16 cellular contexts compared by ENCODE assay signal in genomic region chr1:156744344-156744743, GRCh38. TPM values are rescaled to one million over a fixed set of nuclear protein-coding genes. Genes with fewer than 3 reads are reported as not detected.
DNase-seq lines count a peak whose midpoint lies in the region; ATAC-seq and TF ChIP-seq lines count a peak whose summit lies in the region.
"Had no signal": no experiment of that assay in that cellular context is flagged by ENCODE, and none has a peak within 500 bp of the region (broad histone marks: within the 10 kb centered on the region; RNA-seq: fewer than 3 reads in every experiment).

No MANE protein-coding gene starts in this region.

- H3K27me3 ChIP-seq in left ventricle myocardium inferior (ENCODE audit: low read depth) = no peaks in the 10 kb centered on the region
- H3K27me3 ChIP-seq in right cardiac atrium (ENCODE audit: control insufficient read depth, insufficient read depth) = no peaks in the 10 kb centered on the region
- H3K27me3 ChIP-seq: Peyer's patch, vagina had no signal

- H3K9me3 Mint-ChIP-seq in activated naive CD8-positive, alpha-beta T cell treated with anti-CD3 and anti-CD28 coated beads, Interleukin-2, amount 10 ng/mL, durations not matched to agents 7 days and 5 days = no peaks in the 10 kb centered on the region
- H3K9me3 Mint-ChIP-seq in natural killer cell = no peaks in the 10 kb centered on the region
- H3K9me3 Mint-ChIP-seq: activated naive CD4-positive, alpha-beta T cell treated with anti-CD3 and anti-CD28 coated beads, Interleukin-2, amount 50 U/mL, for 24 hours had no signal

- H3K4me3 ChIP-seq in left ventricle myocardium inferior = no peak overlapping the region
- H3K4me3 ChIP-seq in right cardiac atrium (ENCODE audit: low read length) = no peak overlapping the region
- no peak overlapping the region for H3K4me3 ChIP-seq in foreskin fibroblast (ENCODE audit: low read depth in 1 of 2, low read length in 2 of 2)
- H3K4me3 ChIP-seq: lung, Peyer's patch, vagina had no signal

- H3K27ac ChIP-seq in left ventricle myocardium inferior (replicated peaks) (peak overlapping the region; percentile 98), right cardiac atrium (ENCODE audit: low read length) (no peak overlapping the region)

- no peaks in the 10 kb centered on the region for H3K27me3 Mint-ChIP-seq in activated naive CD8-positive, alpha-beta T cell treated with anti-CD3 and anti-CD28 coated beads, Interleukin-2, amount 10 ng/mL, durations not matched to agents 7 days and 5 days
- no peaks in the 10 kb centered on the region for H3K27me3 Mint-ChIP-seq in natural killer cell (ENCODE audit: low read depth in 2 of 2)
- H3K27me3 Mint-ChIP-seq: activated naive CD4-positive, alpha-beta T cell treated with anti-CD3 and anti-CD28 coated beads, Interleukin-2, amount 50 U/mL, for 24 hours had no signal

- intact Hi-C loops in left ventricle myocardium inferior (cut with micrococcal nuclease) (no loop called here), right cardiac atrium (cut with DNase I) (no loop called here), natural killer cell (cut with micrococcal nuclease) (no loop called here)

- peaks cover 31% of the 10 kb centered on the region for H3K36me3 Mint-ChIP-seq in activated naive CD8-positive, alpha-beta T cell treated with anti-CD3 and anti-CD28 coated beads, Interleukin-2, amount 10 ng/mL, durations not matched to agents 7 days and 5 days
- no peaks in the 10 kb centered on the region for H3K36me3 Mint-ChIP-seq in natural killer cell

- peaks cover 35% of the 10 kb centered on the region for H3K36me3 ChIP-seq in left ventricle myocardium inferior

- no peaks in the 10 kb centered on the region for H3K9me3 ChIP-seq in left ventricle myocardium inferior (replicated peaks)
- no peaks in the 10 kb centered on the region for H3K9me3 ChIP-seq in right cardiac atrium (ENCODE audit: control insufficient read depth, low read length)
- H3K9me3 ChIP-seq: Peyer's patch, vagina had no signal

- H3K4me1 ChIP-seq in left ventricle myocardium inferior = peaks cover 77% of the 10 kb centered on the region
- H3K4me1 ChIP-seq in right cardiac atrium (ENCODE audit: control insufficient read depth, insufficient read depth, low read length) = peaks cover 20% of the 10 kb centered on the region

- 69% methylated on average over 12 of the region's 12 CpGs for WGBS in right cardiac atrium

- no peak for ATAC-seq in right cardiac atrium
- no peak for ATAC-seq in activated naive CD8-positive, alpha-beta T cell treated with anti-CD3 and anti-CD28 coated beads, Interleukin-2, amount 10 ng/mL, durations not matched to agents 7 days and 5 days (ENCODE audit: low read depth)
- ATAC-seq in natural killer cell = no peak

- peaks cover 49% of the 10 kb centered on the region for H3K4me1 Mint-ChIP-seq in activated naive CD8-positive, alpha-beta T cell treated with anti-CD3 and anti-CD28 coated beads, Interleukin-2, amount 10 ng/mL, durations not matched to agents 7 days and 5 days
- H3K4me1 Mint-ChIP-seq in natural killer cell = peaks cover 56 to 61% of the 10 kb centered on the region in 2 donors

- DNase-seq in left ventricle myocardium inferior = no peak
- no peak for DNase-seq in right cardiac atrium
- no peak for DNase-seq in activated naive CD8-positive, alpha-beta T cell treated with anti-CD3 and anti-CD28 coated beads, Interleukin-2, amount 10 ng/mL, durations not matched to agents 7 days and 5 days
- no peak for DNase-seq in natural killer cell
- no peak for DNase-seq in DMS53 treated with DMSO at 0.1 percent for 48 hours (lab: John Stamatoyannopoulos, UW; ENCODE audit: unreplicated experiment)
- DNase-seq in OCI-M2 (lab: John Stamatoyannopoulos, UW; ENCODE audit: unreplicated experiment) = no peak
- DNase-seq in foreskin fibroblast = no peak
- no peak for DNase-seq in GM03348 (ENCODE audit: low spot score)
- DNase-seq: activated CD4-positive, alpha-beta T cell treated with anti-CD3 and anti-CD28 coated beads, Interleukin-2, amount 50 U/mL, for 4 hours; DND-41; NCI-H1417; NCI-H526; Peyer's patch had no signal

- H3K27ac Mint-ChIP-seq in activated naive CD8-positive, alpha-beta T cell treated with anti-CD3 and anti-CD28 coated beads, Interleukin-2, amount 10 ng/mL, durations not matched to agents 7 days and 5 days = peak overlapping the region; percentile 53
- peak overlapping the region; percentile 57 to 94 for H3K27ac Mint-ChIP-seq in natural killer cell
- H3K27ac Mint-ChIP-seq: activated naive CD4-positive, alpha-beta T cell treated with anti-CD3 and anti-CD28 coated beads, Interleukin-2, amount 50 U/mL, for 24 hours had no signal

- no peak for TF ChIP-seq CTCF in left ventricle myocardium inferior (IDR thresholded peaks at IDR 0.05; ENCODE audit: borderline replicate concordance)
- no peak for TF ChIP-seq CTCF in natural killer cell (IDR thresholded peaks at IDR 0.05)
- no peak for TF ChIP-seq CTCF in foreskin fibroblast (IDR thresholded peaks at IDR 0.05; ENCODE audit: low read depth, low read length)

- POLR2A ChIA-PET in activated naive CD8-positive, alpha-beta T cell treated with anti-CD3 and anti-CD28 coated beads, Interleukin-2, amount 10 ng/mL, durations not matched to agents 7 days and 5 days (lab: Charles Lee) = no interaction called here

- H3K4me3 Mint-ChIP-seq in activated naive CD8-positive, alpha-beta T cell treated with anti-CD3 and anti-CD28 coated beads, Interleukin-2, amount 10 ng/mL, durations not matched to agents 7 days and 5 days = no peak overlapping the region
- H3K4me3 Mint-ChIP-seq in natural killer cell = no peak overlapping the region
- H3K4me3 Mint-ChIP-seq: activated naive CD4-positive, alpha-beta T cell treated with anti-CD3 and anti-CD28 coated beads, Interleukin-2, amount 50 U/mL, for 24 hours had no signal

RNA-seq across cellular contexts. Expression of gene MRPL24, which starts 3.5 kb away (rescaled TPM):
- total RNA-seq in left ventricle myocardium inferior = 92.1 TPM
- total RNA-seq in right cardiac atrium = 10 to 100 TPM; 63.4 to 88.5 (median 74.9) TPM
- polyA plus RNA-seq in right cardiac atrium = 145 TPM
- 10 to 100 TPM; 45.0 to 51.1 TPM for total RNA-seq in activated naive CD8-positive, alpha-beta T cell treated with anti-CD3 and anti-CD28 coated beads, Interleukin-2, amount 10 ng/mL, durations not matched to agents 7 days and 5 days
- 10 to 100 TPM; 15.9 to 19.7 (median 18.7) TPM for total RNA-seq in natural killer cell

RNA-seq across cellular contexts. Expression of gene HDGF, which starts 7.1 kb away (rescaled TPM):
- 145 TPM for total RNA-seq in left ventricle myocardium inferior
- 100 to 1,000 TPM; 148 to 171 (median 162) TPM for total RNA-seq in right cardiac atrium
- 124 TPM for polyA plus RNA-seq in right cardiac atrium
- 100 to 1,000 TPM; 186 to 196 TPM for total RNA-seq in activated naive CD8-positive, alpha-beta T cell treated with anti-CD3 and anti-CD28 coated beads, Interleukin-2, amount 10 ng/mL, durations not matched to agents 7 days and 5 days
- total RNA-seq in natural killer cell = 100 to 1,000 TPM in 1 of 3 donors, 10 to 100 TPM in 2; 95.3 to 110 (median 96.6) TPM

RNA-seq across cellular contexts. Expression of gene ISG20L2, which starts 15.8 kb away (rescaled TPM):
- 11.5 TPM for total RNA-seq in left ventricle myocardium inferior
- 10 to 100 TPM; 13.0 to 23.0 (median 13.9) TPM for total RNA-seq in right cardiac atrium
- polyA plus RNA-seq in right cardiac atrium = 9.2 TPM
- total RNA-seq in activated naive CD8-positive, alpha-beta T cell treated with anti-CD3 and anti-CD28 coated beads, Interleukin-2, amount 10 ng/mL, durations not matched to agents 7 days and 5 days = 10 to 100 TPM; 44.1 to 47.1 TPM
- total RNA-seq in natural killer cell = 10 to 100 TPM; 60.3 to 71.9 (median 68.7) TPM

RNA-seq across cellular contexts. Expression of gene METTL25B, which starts 16.1 kb away (rescaled TPM):
- total RNA-seq in left ventricle myocardium inferior (18.1 TPM), right cardiac atrium (10 to 100 TPM; 14.4 to 19.7 (median 17.3) TPM), natural killer cell (10 to 100 TPM; 23.5 to 25.3 (median 23.8) TPM)
- polyA plus RNA-seq in right cardiac atrium = 18.8 TPM
- 10 to 100 TPM; 34.6 to 35.1 TPM for total RNA-seq in activated naive CD8-positive, alpha-beta T cell treated with anti-CD3 and anti-CD28 coated beads, Interleukin-2, amount 10 ng/mL, durations not matched to agents 7 days and 5 days

RNA-seq across cellular contexts. Expression of gene PRCC, which starts 23.0 kb away (rescaled TPM):
- 36.3 TPM for total RNA-seq in left ventricle myocardium inferior
- total RNA-seq in right cardiac atrium = 10 to 100 TPM; 36.3 to 47.1 (median 44.1) TPM
- 36.0 TPM for polyA plus RNA-seq in right cardiac atrium
- 10 to 100 TPM; 65.7 to 76.0 TPM for total RNA-seq in activated naive CD8-positive, alpha-beta T cell treated with anti-CD3 and anti-CD28 coated beads, Interleukin-2, amount 10 ng/mL, durations not matched to agents 7 days and 5 days
- total RNA-seq in natural killer cell = 10 to 100 TPM; 66.5 to 92.4 (median 69.1) TPM
